3 cellular contexts compared by ENCODE assay signal in the genomic region with DNA sequence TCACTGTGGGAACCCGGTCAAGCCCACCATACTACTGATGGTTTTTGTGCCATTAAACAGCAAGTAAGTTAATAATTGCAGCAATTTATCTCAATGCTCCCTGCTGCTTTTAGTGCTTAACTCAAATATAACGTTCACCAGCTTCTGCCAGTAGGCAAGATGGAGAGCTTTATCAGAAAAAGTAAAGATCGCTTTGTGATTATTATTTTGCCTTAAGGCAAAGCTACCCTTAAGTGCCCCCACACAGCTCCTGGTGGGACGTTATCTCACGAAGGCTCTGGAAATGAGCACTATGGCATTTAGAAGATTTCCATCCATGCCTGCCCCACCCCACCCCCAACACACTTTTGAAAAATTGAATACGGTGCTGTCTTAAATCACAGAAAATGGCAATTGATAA.
A peak's percentile ranks its signal among the peaks of the same experiment; 100 is the strongest.
TF ChIP-seq lines count a peak whose summit lies in the region.

No MANE protein-coding gene starts in this region.

TF ChIP-seq in SK-N-SH, 30 proteins besides CTCF, POLR2A, EP300 and RAD21 (continued from another document):
- peak; percentile 57 for TF ChIP-seq GATA2 (CRISPR knock-in tag; IDR thresholded peaks at IDR 0.05)

TF ChIP-seq in SK-N-SH treated with all-trans-retinoic acid at 6 μM for 48 hours, 23 proteins besides CTCF, POLR2A, EP300 and RAD21 (continued from another document):
- TF ChIP-seq, protein P1, sequence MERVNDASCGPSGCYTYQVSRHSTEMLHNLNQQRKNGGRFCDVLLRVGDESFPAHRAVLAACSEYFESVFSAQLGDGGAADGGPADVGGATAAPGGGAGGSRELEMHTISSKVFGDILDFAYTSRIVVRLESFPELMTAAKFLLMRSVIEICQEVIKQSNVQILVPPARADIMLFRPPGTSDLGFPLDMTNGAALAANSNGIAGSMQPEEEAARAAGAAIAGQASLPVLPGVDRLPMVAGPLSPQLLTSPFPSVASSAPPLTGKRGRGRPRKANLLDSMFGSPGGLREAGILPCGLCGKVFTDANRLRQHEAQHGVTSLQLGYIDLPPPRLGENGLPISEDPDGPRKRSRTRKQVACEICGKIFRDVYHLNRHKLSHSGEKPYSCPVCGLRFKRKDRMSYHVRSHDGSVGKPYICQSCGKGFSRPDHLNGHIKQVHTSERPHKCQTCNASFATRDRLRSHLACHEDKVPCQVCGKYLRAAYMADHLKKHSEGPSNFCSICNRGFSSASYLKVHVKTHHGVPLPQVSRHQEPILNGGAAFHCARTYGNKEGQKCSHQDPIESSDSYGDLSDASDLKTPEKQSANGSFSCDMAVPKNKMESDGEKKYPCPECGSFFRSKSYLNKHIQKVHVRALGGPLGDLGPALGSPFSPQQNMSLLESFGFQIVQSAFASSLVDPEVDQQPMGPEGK (CRISPR knock-in tag; IDR thresholded peaks at IDR 0.05; ENCODE audit: borderline replicate concordance), result no peak
- TF ChIP-seq RARB (CRISPR knock-in tag; IDR thresholded peaks at IDR 0.05) (no peak), BACH2 (CRISPR knock-in tag; IDR thresholded peaks at IDR 0.05; ENCODE audit: borderline replicate concordance) (no peak), SNAI2 (CRISPR knock-in tag; IDR thresholded peaks at IDR 0.05) (no peak)
- TF ChIP-seq, protein P2, sequence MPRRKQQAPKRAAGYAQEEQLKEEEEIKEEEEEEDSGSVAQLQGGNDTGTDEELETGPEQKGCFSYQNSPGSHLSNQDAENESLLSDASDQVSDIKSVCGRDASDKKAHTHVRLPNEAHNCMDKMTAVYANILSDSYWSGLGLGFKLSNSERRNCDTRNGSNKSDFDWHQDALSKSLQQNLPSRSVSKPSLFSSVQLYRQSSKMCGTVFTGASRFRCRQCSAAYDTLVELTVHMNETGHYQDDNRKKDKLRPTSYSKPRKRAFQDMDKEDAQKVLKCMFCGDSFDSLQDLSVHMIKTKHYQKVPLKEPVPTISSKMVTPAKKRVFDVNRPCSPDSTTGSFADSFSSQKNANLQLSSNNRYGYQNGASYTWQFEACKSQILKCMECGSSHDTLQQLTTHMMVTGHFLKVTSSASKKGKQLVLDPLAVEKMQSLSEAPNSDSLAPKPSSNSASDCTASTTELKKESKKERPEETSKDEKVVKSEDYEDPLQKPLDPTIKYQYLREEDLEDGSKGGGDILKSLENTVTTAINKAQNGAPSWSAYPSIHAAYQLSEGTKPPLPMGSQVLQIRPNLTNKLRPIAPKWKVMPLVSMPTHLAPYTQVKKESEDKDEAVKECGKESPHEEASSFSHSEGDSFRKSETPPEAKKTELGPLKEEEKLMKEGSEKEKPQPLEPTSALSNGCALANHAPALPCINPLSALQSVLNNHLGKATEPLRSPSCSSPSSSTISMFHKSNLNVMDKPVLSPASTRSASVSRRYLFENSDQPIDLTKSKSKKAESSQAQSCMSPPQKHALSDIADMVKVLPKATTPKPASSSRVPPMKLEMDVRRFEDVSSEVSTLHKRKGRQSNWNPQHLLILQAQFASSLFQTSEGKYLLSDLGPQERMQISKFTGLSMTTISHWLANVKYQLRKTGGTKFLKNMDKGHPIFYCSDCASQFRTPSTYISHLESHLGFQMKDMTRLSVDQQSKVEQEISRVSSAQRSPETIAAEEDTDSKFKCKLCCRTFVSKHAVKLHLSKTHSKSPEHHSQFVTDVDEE (CRISPR knock-in tag; IDR thresholded peaks at IDR 0.05), result no peak

TF ChIP-seq in HEK293T, 16 proteins besides CTCF, POLR2A, EP300 and RAD21 (continued from another document):
- TF ChIP-seq NFRKB (IDR thresholded peaks at IDR 0.05), result no peak
- no peak for TF ChIP-seq ARNT (IDR thresholded peaks at IDR 0.05)
- TF ChIP-seq FOXK2 (IDR thresholded peaks at IDR 0.05), result no peak
